10 cellular contexts compared by ENCODE assay signal in genomic region chr2:55134316-55134706, GRCh38.
DNase-seq lines count a peak whose midpoint lies in the region; ATAC-seq, FAIRE-seq and TF ChIP-seq lines count a peak whose summit lies in the region.
"Had no signal": no experiment of that assay in that cellular context is flagged by ENCODE, and none has a peak within 500 bp of the region (broad histone marks: within the 10 kb centered on the region; RNA-seq: fewer than 3 reads in every experiment).

No MANE protein-coding gene starts in this region.

- CTCF ChIA-PET in activated naive CD4-positive, alpha-beta T cell treated with anti-CD3 and anti-CD28 coated beads, Interleukin-2, amount 10 ng/mL, durations not matched to agents 7 days and 5 days (lab: Charles Lee) = interaction anchor here (0.9 to 1.0 kb wide), 2 partner anchors 34 to 86 kb away, joined by 3 to 5 read pairs; no protein-coding TSS in a partner anchor

- peaks cover 9% of the 10 kb centered on the region for H3K27me3 Mint-ChIP-seq in activated naive CD4-positive, alpha-beta T cell treated with anti-CD3 and anti-CD28 coated beads, Interleukin-2, amount 10 ng/mL, durations not matched to agents 7 days and 5 days

- ATAC-seq in left cardiac atrium = no peak
- ATAC-seq in GM19351 (IDR thresholded peaks at IDR 0.05; ENCODE audit: unreplicated experiment) = no peak

- intact Hi-C loops in left cardiac atrium (cut with DNase I) = no loop called here

- peak overlapping the region; percentile 96 for H3K27ac Mint-ChIP-seq in activated naive CD4-positive, alpha-beta T cell treated with anti-CD3 and anti-CD28 coated beads, Interleukin-2, amount 10 ng/mL, durations not matched to agents 7 days and 5 days

- peaks cover 35% of the 10 kb centered on the region for H3K4me1 Mint-ChIP-seq in activated naive CD4-positive, alpha-beta T cell treated with anti-CD3 and anti-CD28 coated beads, Interleukin-2, amount 10 ng/mL, durations not matched to agents 7 days and 5 days

- TF ChIP-seq CTCF in right atrium auricular region (IDR thresholded peaks at IDR 0.05) = no peak

- H3K4me1 ChIP-seq in right atrium auricular region = peaks cover 0 to 29% of the 10 kb centered on the region in 2 donors
- H3K4me1 ChIP-seq in mesodermal cell (ENCODE audit: control insufficient read depth, insufficient read depth, low read length, poor library complexity, severe bottlenecking) = peaks cover 29% of the 10 kb centered on the region

- H3K9me3 Mint-ChIP-seq in activated naive CD4-positive, alpha-beta T cell treated with anti-CD3 and anti-CD28 coated beads, Interleukin-2, amount 10 ng/mL, durations not matched to agents 7 days and 5 days = no peaks in the 10 kb centered on the region

- H3K36me3 ChIP-seq in right atrium auricular region = no peaks in the 10 kb centered on the region
- no peaks in the 10 kb centered on the region for H3K36me3 ChIP-seq in mesodermal cell (ENCODE audit: control insufficient read depth, insufficient read depth, low read length)
- H3K36me3 ChIP-seq: MG63 had no signal

- 100% methylated on average over 1 of the region's 1 CpG; no CpG with 5 or more reads in 1 of the 2 experiments for WGBS in mesodermal cell (ENCODE audit: insufficient coverage in 2 of 2), 2 experiments

- no peaks in the 10 kb centered on the region for H3K27me3 ChIP-seq in right atrium auricular region
- H3K27me3 ChIP-seq: MG63 had no signal

- H3K4me3 ChIP-seq in right atrium auricular region (peak overlapping the region in 1 of 2 donors; percentile 43), mesodermal cell (ENCODE audit: extremely low read depth, insufficient read depth, low read length, poor library complexity, severe bottlenecking) (no peak overlapping the region)
- H3K4me3 ChIP-seq: MG63 had no signal

- no peak for FAIRE-seq in urothelium cell line (lab: Jason Lieb, UNC)
- FAIRE-seq: G401.6 had no signal

- peak overlapping the region; percentile 66 for H3K4me3 Mint-ChIP-seq in activated naive CD4-positive, alpha-beta T cell treated with anti-CD3 and anti-CD28 coated beads, Interleukin-2, amount 10 ng/mL, durations not matched to agents 7 days and 5 days

- H3K9me3 ChIP-seq in right atrium auricular region (no peaks in the 10 kb centered on the region), mesodermal cell (ENCODE audit: control insufficient read depth, low read length) (no peaks in the 10 kb centered on the region)
- H3K9me3 ChIP-seq: MG63 had no signal

- H3K27ac ChIP-seq in right atrium auricular region = peak overlapping the region; percentile 49 to 76
- peak overlapping the region; percentile 16 for H3K27ac ChIP-seq in mesodermal cell (ENCODE audit: low read depth, low read length, severe bottlenecking)

- H3K36me3 Mint-ChIP-seq in activated naive CD4-positive, alpha-beta T cell treated with anti-CD3 and anti-CD28 coated beads, Interleukin-2, amount 10 ng/mL, durations not matched to agents 7 days and 5 days = peaks cover 6% of the 10 kb centered on the region

- DNase-seq in right atrium auricular region (ENCODE audit: low spot score) (no peak), left cardiac atrium (no peak), T-helper 9 cell (no peak), urothelium cell line (ENCODE audit: low spot score) (no peak), inferior parietal cortex (ENCODE audit: extremely low spot score) (no peak)
- no peak for DNase-seq in activated naive CD4-positive, alpha-beta T cell treated with anti-CD3 and anti-CD28 coated beads, Interleukin-2, amount 10 ng/mL, durations not matched to agents 7 days and 5 days
- DNase-seq: MG63 had no signal
